16 cellular contexts compared by ENCODE assay signal in genomic region chr1:66156144-66156543, GRCh38.
"Had no signal": no experiment of that assay in that cellular context is flagged by ENCODE, and none has a peak within 500 bp of the region (broad histone marks: within the 10 kb centered on the region; RNA-seq: fewer than 3 reads in every experiment).

No MANE protein-coding gene starts in this region.

- H3K27ac ChIP-seq: coronary artery, neutrophil, testis, tibial nerve had no signal

- H3K9me3 ChIP-seq: neutrophil, testis, tibial nerve had no signal

- DNase-seq: effector CD8-positive, alpha-beta T cell; foreskin melanocyte; left cardiac atrium; left ventricle myocardium superior; mesendoderm; naive thymus-derived CD4-positive, alpha-beta T cell; posterior cingulate gyrus; right cardiac atrium; stimulated activated CD4-positive, alpha-beta T cell treated with anti-CD3 and anti-CD28 coated beads, Interleukin-2, amount 100 ng/mL, for 48 hours; stimulated activated naive CD4-positive, alpha-beta T cell treated with Interleukin-2 at 50 U/mL for 16 hours; testis had no signal

- H3K36me3 ChIP-seq: neutrophil, tibial nerve had no signal

- H3K4me3 ChIP-seq: coronary artery, lung, smooth muscle cell, testis, tibial nerve had no signal

- H3K27me3 ChIP-seq: neutrophil, testis, tibial nerve had no signal
